In genomic region chr1:183470961-183471747, GRCh38 we compare ENCODE assay signal across 8 cellular contexts. TPM values are rescaled to one million over a fixed set of nuclear protein-coding genes. Genes with fewer than 3 reads are reported as not detected.
DNase-seq lines count a peak whose midpoint lies in the region; ATAC-seq and TF ChIP-seq lines count a peak whose summit lies in the region.

No MANE protein-coding gene starts in this region.

- TF ChIP-seq CTCF in GM12864 (IDR thresholded peaks at IDR 0.05; ENCODE audit: low read depth, low read length, missing control alignments): peak; percentile 17

- H3K36me3 Mint-ChIP-seq in T-cell: no peaks in the 10 kb centered on the region

- POLR2A ChIA-PET in T-cell (lab: Charles Lee): interaction anchor here (0.6 kb wide), 3 partner anchors 11 to 184 kb away, joined by 3 read pairs; no protein-coding TSS in a partner anchor

- H3K27ac ChIP-seq in right cardiac atrium (ENCODE audit: low read length): peak overlapping the region; percentile 97
- peak overlapping the region; percentile 98 for H3K27ac ChIP-seq in rectal smooth muscle tissue (ENCODE audit: low read depth, low read length)
- peak overlapping the region in 1 of 2 donors; percentile 64 for H3K27ac ChIP-seq in aorta (ENCODE audit: low read depth in 1 of 2, low read length in 2 of 2)

- no peaks in the 10 kb centered on the region for H3K27me3 Mint-ChIP-seq in T-cell

- H3K9me3 ChIP-seq in right cardiac atrium (ENCODE audit: control insufficient read depth, low read length): no peaks in the 10 kb centered on the region
- H3K9me3 ChIP-seq in aorta (ENCODE audit: control insufficient read depth, low read length): no peaks in the 10 kb centered on the region

- intact Hi-C loops in right cardiac atrium (cut with DNase I) (loop anchor here in 2 of 4 donors (5.0 to 10.0 kb wide), 3 partner anchors 74 to 164 kb away; partner anchors contain the start of gene ARPC5 (in 1 of the 2)), aorta (cut with DNase I) (loop anchor here (1.0 to 5.0 kb wide), 4 partner anchors 71 to 188 kb away; partner anchors contain the start of gene ARPC5 (in 1 of the 2))

- H3K4me3 ChIP-seq in GM12864 (ENCODE audit: low read depth, low read length) (peak overlapping the region; percentile 86), right cardiac atrium (ENCODE audit: low read length) (peak overlapping the region; percentile 90), rectal smooth muscle tissue (ENCODE audit: low read length) (peak overlapping the region; percentile 99), aorta (ENCODE audit: low read length in 2 of 2) (peak overlapping the region; percentile 24 to 59)

- peak overlapping the region; percentile 98 to 100 for H3K27ac Mint-ChIP-seq in T-cell

- CTCF ChIA-PET in T-cell (lab: Charles Lee): interaction anchor here (0.6 to 1.6 kb wide), 9 partner anchors 39 to 214 kb away, joined by 3 to 8 read pairs (median 4); no protein-coding TSS in a partner anchor

- WGBS in right cardiac atrium: under 1% methylated on average over 47 of the region's 47 CpGs
- 0% methylated on average over 39 to 47 of the region's 47 CpGs for WGBS in aorta, 2 donors

- ATAC-seq in HG02642 (IDR thresholded peaks at IDR 0.05; ENCODE audit: poor library complexity, unreplicated experiment) (peak; percentile 32), T-cell (replicated peaks in 1 of 4) (peak; percentile 11 to 23 (median 14)), right cardiac atrium (peak; percentile 66 to 72), aorta (ENCODE audit: low FRiP score) (peak; percentile 72)

- peaks cover 6 to 21% (median 18%) of the 10 kb centered on the region in 3 donors for H3K4me1 Mint-ChIP-seq in T-cell

- no peak for DNase-seq in GM12864 (ENCODE audit: low read depth)
- peak; percentile 80 for DNase-seq in NCI-H128 (lab: John Stamatoyannopoulos, UW; ENCODE audit: unreplicated experiment)
- DNase-seq in T-cell: peak; percentile 28 to 69 (median 52)
- peak; percentile 55 for DNase-seq in amniotic stem cell (lab: John Stamatoyannopoulos, UW)
- peak; percentile 81 to 92 (median 89) for DNase-seq in right cardiac atrium
- peak; percentile 82 to 90 for DNase-seq in aorta

- H3K4me1 ChIP-seq in right cardiac atrium (ENCODE audit: control insufficient read depth, insufficient read depth, low read length) (peaks cover 2% of the 10 kb centered on the region), rectal smooth muscle tissue (ENCODE audit: control insufficient read depth, insufficient read depth, low read length) (peaks cover 9% of the 10 kb centered on the region), aorta (ENCODE audit: control insufficient read depth in 1 of 2, insufficient read depth in 2 of 2, low read length in 2 of 2) (no peaks in the 10 kb centered on the region)

- H3K36me3 ChIP-seq in rectal smooth muscle tissue (ENCODE audit: control insufficient read depth, insufficient read depth, low read length) (no peaks in the 10 kb centered on the region), aorta (ENCODE audit: control insufficient read depth in 1 of 2, insufficient read depth in 2 of 2, low read length in 1 of 2) (no peaks in the 10 kb centered on the region)

- H3K4me3 Mint-ChIP-seq in T-cell: peak overlapping the region in 2 of 3 donors; percentile 97 to 98

- H3K9ac ChIP-seq in rectal smooth muscle tissue (ENCODE audit: low read length): peak overlapping the region; percentile 93

- H3K27me3 ChIP-seq in right cardiac atrium (ENCODE audit: control insufficient read depth, insufficient read depth) (no peaks in the 10 kb centered on the region), rectal smooth muscle tissue (ENCODE audit: control insufficient read depth, insufficient read depth, low read length) (no peaks in the 10 kb centered on the region), aorta (ENCODE audit: control insufficient read depth in 1 of 2, insufficient read depth in 2 of 2, low read length in 1 of 2) (no peaks in the 10 kb centered on the region)

- H3K9me3 Mint-ChIP-seq in T-cell: no peaks in the 10 kb centered on the region

RNA-seq across cellular contexts. Expression of gene SMG7, which starts 1.1 kb away (rescaled TPM):
- 10 to 100 TPM; 52.6 to 59.0 (median 54.6) TPM for total RNA-seq in T-cell
- 10 to 100 TPM; 35.6 to 50.8 (median 44.0) TPM for total RNA-seq in right cardiac atrium
- polyA plus RNA-seq in right cardiac atrium: 18.6 TPM
- total RNA-seq in aorta: 10 to 100 TPM; 31.0 to 51.0 TPM
- 10 to 100 TPM in 1 of 2 donors, 1 to 10 TPM in 1; 7.4 to 17.1 TPM for polyA plus RNA-seq in aorta

RNA-seq across cellular contexts. Expression of gene NMNAT2, which starts 53.0 kb away (rescaled TPM):
- total RNA-seq in T-cell: under 1 TPM in 1 of 5 donors, not detected in 4; 0.16 TPM
- total RNA-seq in right cardiac atrium: 10 to 100 TPM; 32.8 to 80.6 (median 47.0) TPM
- polyA plus RNA-seq in right cardiac atrium: 14.1 TPM
- total RNA-seq in aorta: 1 to 10 TPM; 1.3 to 2.8 TPM
- polyA plus RNA-seq in aorta: under 1 TPM in 1 of 2 donors, not detected in 1; 0.25 TPM

Comparison
In these comparisons a context has a peak if more than half of its experiments do, and no peak if none do; other contexts are left out.
1. H3K4me3 ChIP-seq: peak in every context shown above with its lines; median percentile 99 in rectal smooth muscle tissue; 90 in right cardiac atrium; 86 in GM12864; 42 in aorta.
2. ATAC-seq: peak in every context shown above with its lines; median percentile 72 in aorta; 69 in right cardiac atrium; 32 in HG02642; 14 in T-cell.
3. RNA of gene NMNAT2, which starts 53.0 kb away (total RNA-seq): 32.8 to 80.6 TPM in right cardiac atrium; 1.3 to 2.8 TPM in aorta and 0.16 TPM in T-cell; every median in the first group is over 4 times any median in the second.